Comparison of ENCODE assay signal across 1 cellular context in genomic region chr1:31437433-31438037, GRCh38.
TF ChIP-seq lines count a peak whose summit lies in the region.

No MANE protein-coding gene starts in this region.

TF ChIP-seq in HepG2, 621 proteins besides CTCF, POLR2A, EP300 and RAD21 (continued from another document and continues in another):
- TF ChIP-seq THAP9 (CRISPR knock-in tag; IDR thresholded peaks at IDR 0.05; ENCODE audit: borderline replicate concordance) (no peak; the same call in 1 of the 2 replicates), REPIN1 (CRISPR knock-in tag; IDR thresholded peaks at IDR 0.05; ENCODE audit: borderline replicate concordance, low read depth) (no peak), ZFX (CRISPR knock-in tag; IDR thresholded peaks at IDR 0.05; ENCODE audit: low read depth) (peak; percentile 39; the same call in 1 of the 2 replicates), TERF1 (CRISPR knock-in tag; IDR thresholded peaks at IDR 0.05) (no peak), ATF1 (CRISPR knock-in tag; IDR thresholded peaks at IDR 0.05) (no peak), ATF7 (IDR thresholded peaks at IDR 0.05) (no peak), ATF7 (CRISPR knock-in tag; IDR thresholded peaks at IDR 0.05) (no peak), ZSCAN9 (CRISPR knock-in tag; IDR thresholded peaks at IDR 0.05; ENCODE audit: borderline replicate concordance) (no peak), ERF (CRISPR knock-in tag; IDR thresholded peaks at IDR 0.05) (peak; percentile 19; the same call in 1 of the 2 replicates), MAX (IDR thresholded peaks at IDR 0.05) (0 out of 2 replicates have a peak, but pooled peaks have one; percentile 25), HNF4G (IDR thresholded peaks at IDR 0.05; ENCODE audit: borderline replicate concordance, low read depth, low read length) (0 out of 2 replicates have a peak, but pooled peaks have one; percentile 39), HNF4G (CRISPR knock-in tag; IDR thresholded peaks at IDR 0.05; ENCODE audit: borderline replicate concordance, low read depth) (0 out of 2 replicates have a peak, but pooled peaks have one; percentile 14), U2AF2 (IDR thresholded peaks at IDR 0.05; ENCODE audit: low read depth, low read length) (no peak), MAFF (IDR thresholded peaks at IDR 0.05; ENCODE audit: low read depth, low read length) (no peak), BRD4 (CRISPR knock-in tag; IDR thresholded peaks at IDR 0.05) (peak; percentile 12; the same call in 1 of the 2 replicates), TFDP2 (CRISPR knock-in tag; IDR thresholded peaks at IDR 0.05) (no peak), MEF2D (CRISPR knock-in tag; IDR thresholded peaks at IDR 0.05) (0 out of 2 replicates have a peak, but pooled peaks have one; percentile 32), PAF1 (CRISPR knock-in tag; IDR thresholded peaks at IDR 0.05) (peak; percentile 41; the same call in 1 of the 2 replicates), ATF3 (CRISPR knock-in tag; IDR thresholded peaks at IDR 0.05) (no peak), NFKBIZ (CRISPR knock-in tag; IDR thresholded peaks at IDR 0.05) (no peak), POLR2AphosphoS2 (IDR thresholded peaks at IDR 0.05; ENCODE audit: low read depth, low read length) (no peak), ZNF383 (CRISPR knock-in tag; IDR thresholded peaks at IDR 0.05; ENCODE audit: borderline replicate concordance) (no peak), TARDBP (CRISPR knock-in tag; IDR thresholded peaks at IDR 0.05) (no peak), MIER2 (CRISPR knock-in tag; IDR thresholded peaks at IDR 0.05) (peak; percentile 19; the same call in 1 of the 2 replicates), ZNF329 (CRISPR knock-in tag; IDR thresholded peaks at IDR 0.05; ENCODE audit: low read depth) (no peak), ZNF556 (CRISPR knock-in tag; IDR thresholded peaks at IDR 0.05; ENCODE audit: borderline replicate concordance) (peak; percentile 32; the same call in 1 of the 2 replicates), MYC (CRISPR knock-in tag; IDR thresholded peaks at IDR 0.05; ENCODE audit: borderline replicate concordance) (peak; percentile 36; the same call in 1 of the 2 replicates), ZNF574 (CRISPR knock-in tag; IDR thresholded peaks at IDR 0.05) (peak; percentile 17; the same call in 1 of the 2 replicates), ZNF101 (CRISPR knock-in tag; IDR thresholded peaks at IDR 0.05; ENCODE audit: borderline replicate concordance, low read depth) (no peak), SOX6 (IDR thresholded peaks at IDR 0.05) (no peak), SOX6 (CRISPR knock-in tag; IDR thresholded peaks at IDR 0.05) (0 out of 2 replicates have a peak, but pooled peaks have one; percentile 20), ZNF629 (CRISPR knock-in tag; conservative IDR thresholded peaks at IDR 0.05) (no peak), ZNF691 (CRISPR knock-in tag; IDR thresholded peaks at IDR 0.05; ENCODE audit: borderline replicate concordance, low read depth) (0 out of 2 replicates have a peak, but pooled peaks have one; percentile 52), ZNF674 (CRISPR knock-in tag; IDR thresholded peaks at IDR 0.05; ENCODE audit: low read depth) (no peak), RXRB (CRISPR knock-in tag; IDR thresholded peaks at IDR 0.05; ENCODE audit: borderline replicate concordance) (0 out of 2 replicates have a peak, but pooled peaks have one; percentile 27), MTF1 (CRISPR knock-in tag; IDR thresholded peaks at IDR 0.05) (no peak), ZNF501 (CRISPR knock-in tag; IDR thresholded peaks at IDR 0.05) (peak; percentile 9; the same call in 1 of the 2 replicates), ZNF891 (CRISPR knock-in tag; IDR thresholded peaks at IDR 0.05) (0 out of 2 replicates have a peak, but pooled peaks have one; percentile 53), ZNF589 (CRISPR knock-in tag; conservative IDR thresholded peaks at IDR 0.05) (peak; percentile 27; the same call in 1 of the 2 replicates), MAFK (conservative IDR thresholded peaks at IDR 0.05 in 1 of 2, IDR thresholded peaks at IDR 0.05 in 1 of 2; ENCODE audit: low read length in 2 of 2) (no peak), CBX2 (IDR thresholded peaks at IDR 0.05; ENCODE audit: low read depth, low read length) (no peak), CBX2 (CRISPR knock-in tag; IDR thresholded peaks at IDR 0.05; ENCODE audit: low read depth) (0 out of 2 replicates have a peak, but pooled peaks have one; percentile 11), ZNF687 (CRISPR knock-in tag; IDR thresholded peaks at IDR 0.05) (peak; percentile 17), MED1 (CRISPR knock-in tag; IDR thresholded peaks at IDR 0.05) (peak; percentile 90; the same call in 1 of the 2 replicates), ZBTB21 (CRISPR knock-in tag; IDR thresholded peaks at IDR 0.05) (no peak), ZBTB38 (CRISPR knock-in tag; IDR thresholded peaks at IDR 0.05) (peak; percentile 45; the same call in 1 of the 2 replicates), ZNF546 (CRISPR knock-in tag; conservative IDR thresholded peaks at IDR 0.05) (no peak), AKAP8 (CRISPR knock-in tag; IDR thresholded peaks at IDR 0.05) (0 out of 2 replicates have a peak, but pooled peaks have one; percentile 23), SOX5 (CRISPR knock-in tag; IDR thresholded peaks at IDR 0.05; ENCODE audit: borderline replicate concordance) (0 out of 2 replicates have a peak, but pooled peaks have one; percentile 6)
